ENCODE assay signal across 18 cellular contexts in genomic region chr5:117652001-117652639, GRCh38.
DNase-seq lines count a peak whose midpoint lies in the region; ATAC-seq, FAIRE-seq and TF ChIP-seq lines count a peak whose summit lies in the region.
"Had no signal": no experiment of that assay in that cellular context is flagged by ENCODE, and none has a peak within 500 bp of the region (broad histone marks: within the 10 kb centered on the region; RNA-seq: fewer than 3 reads in every experiment).

No MANE protein-coding gene starts in this region.

- H3K4me1 Mint-ChIP-seq in brain (peaks cover 24% of the 10 kb centered on the region), nephron (peaks cover 36% of the 10 kb centered on the region)
- H3K4me1 Mint-ChIP-seq: IgD-negative memory B cell had no signal

- TF ChIP-seq CTCF in IMR-90 (conservative IDR thresholded peaks at IDR 0.05; ENCODE audit: low read depth, low read length) (no peak), brain (conservative IDR thresholded peaks at IDR 0.05) (no peak), nephron (IDR thresholded peaks at IDR 0.05; ENCODE audit: unreplicated experiment in 3 of 3) (no peak)

- DNase-seq in DMS 273 (lab: John Stamatoyannopoulos, UW; ENCODE audit: unreplicated experiment) = peak; percentile 33
- no peak for DNase-seq in DMS 273 treated with DMSO at 0.1 percent for 48 hours (lab: John Stamatoyannopoulos, UW)
- DNase-seq in IMR-90 = peak; percentile 24
- DNase-seq in H54 (ENCODE audit: insufficient read length, low spot score) = no peak
- DNase-seq in AG20443 (ENCODE audit: low spot score) = no peak
- DNase-seq: NCI-H1417 treated with DMSO at 0.1 percent for 48 hours; NCI-H2081 treated with DMSO at 0.1 percent for 48 hours; NCI-H2227 treated with DMSO at 0.1 percent for 48 hours; NCI-H526 treated with DMSO at 0.1 percent for 48 hours; NK-92 treated with Interleukin-12 subunit alpha and Interleukin-12 subunit beta, amount 100 ng/mL, for 24 hours; PC-3 had no signal

- FAIRE-seq in H54 (lab: Jason Lieb, UNC) = no peak

- no peak for TF ChIP-seq POLR2A in IMR-90 (IDR thresholded peaks at IDR 0.05; ENCODE audit: low read depth, low read length)
- no peak for TF ChIP-seq POLR2A in H54 (IDR thresholded peaks at IDR 0.05; ENCODE audit: low read depth, low read length)

- H3K36me3 Mint-ChIP-seq in brain = no peaks in the 10 kb centered on the region
- no peaks in the 10 kb centered on the region for H3K36me3 Mint-ChIP-seq in nephron (ENCODE audit: low read depth)
- H3K36me3 Mint-ChIP-seq: IgD-negative memory B cell had no signal

- no peak overlapping the region for H2BK5ac ChIP-seq in IMR-90 (ENCODE audit: low read depth, low read length, poor library complexity, severe bottlenecking)

- no peaks in the 10 kb centered on the region for H3K9me1 ChIP-seq in IMR-90 (ENCODE audit: insufficient read depth, low read length)

- no peaks in the 10 kb centered on the region for H3K36me3 ChIP-seq in IMR-90 (ENCODE audit: control insufficient read depth, insufficient read depth, low read length)
- H3K36me3 ChIP-seq: BLaER1 treated with 17β-estradiol and CSF1 and Interleukin-3, amounts not matched to agents 10 nM and 100 nM had no signal

- H2BK120ac ChIP-seq in IMR-90 (ENCODE audit: low read depth, low read length) = no peak overlapping the region

- H3K56ac ChIP-seq in IMR-90 (ENCODE audit: extremely low read depth, insufficient read depth, low read length) = no peak overlapping the region

- in situ Hi-C loops in IMR-90 (cut with MboI; ENCODE audit: low sequenced_read_pairs) = no loop called here

- no peak overlapping the region for H2AK9ac ChIP-seq in IMR-90 (replicated peaks; ENCODE audit: low read depth, low read length, poor library complexity)

- H3K9ac ChIP-seq in IMR-90 (ENCODE audit: low read depth, low read length) = no peak overlapping the region
- H3K9ac ChIP-seq: BLaER1 treated with 17β-estradiol and CSF1 and Interleukin-3, amounts not matched to agents 10 nM and 100 nM had no signal

- no peak overlapping the region for H2BK20ac ChIP-seq in IMR-90 (ENCODE audit: low read depth, low read length)

- CTCF ChIA-PET in IMR-90 (lab: Yijun Ruan, JAX) = no interaction called here

- no peaks in the 10 kb centered on the region for H3K27me3 Mint-ChIP-seq in brain
- no peaks in the 10 kb centered on the region for H3K27me3 Mint-ChIP-seq in nephron (ENCODE audit: low read depth)
- H3K27me3 Mint-ChIP-seq: IgD-negative memory B cell had no signal

- dilution Hi-C loops in IMR-90 (cut with HindIII; ENCODE audit: low sequenced_read_pairs, unreplicated experiment) = no loop called here

- H3K18ac ChIP-seq in IMR-90 (ENCODE audit: low read depth, low read length) = no peak overlapping the region; the same call in 1 of the 2 replicates

- no peak overlapping the region for H3K14ac ChIP-seq in IMR-90 (replicated peaks; ENCODE audit: low read depth, low read length)

- H4K5ac ChIP-seq in IMR-90 (ENCODE audit: low read depth, low read length) = peak overlapping the region; percentile 63; the same call in 1 of the 2 replicates

- 0% methylated on average over 1 of the region's 3 CpGs; no CpG with 5 or more reads in 1 of the 2 experiments for WGBS in IMR-90 (ENCODE audit: extremely low coverage in 2 of 2, insufficient read length in 1 of 2), 2 experiments

- POLR2A ChIA-PET in IMR-90 (lab: Charles Lee; ENCODE audit: unreplicated experiment) = no interaction called here

- no peaks in the 10 kb centered on the region for H3K27me3 ChIP-seq in IMR-90 (ENCODE audit: control insufficient read depth, insufficient read depth, low read length)
- H3K27me3 ChIP-seq: BLaER1 treated with 17β-estradiol and CSF1 and Interleukin-3, amounts not matched to agents 10 nM and 100 nM had no signal

- no peaks in the 10 kb centered on the region for H3K9me3 ChIP-seq in IMR-90 (ENCODE audit: control insufficient read depth, insufficient read depth, low read length)
- H3K9me3 ChIP-seq: BLaER1 treated with 17β-estradiol and CSF1 and Interleukin-3, amounts not matched to agents 10 nM and 100 nM had no signal

- peaks cover 0 to 3% (median 0%) of the 10 kb centered on the region in 5 experiments for H3K9me3 Mint-ChIP-seq in brain
- peaks cover 4% of the 10 kb centered on the region for H3K9me3 Mint-ChIP-seq in nephron

- H4K20me1 ChIP-seq in IMR-90 (ENCODE audit: insufficient read depth, low read length) = no peaks in the 10 kb centered on the region
- H4K20me1 ChIP-seq: BLaER1 treated with 17β-estradiol and CSF1 and Interleukin-3, amounts not matched to agents 10 nM and 100 nM had no signal

- no TSS peak for BruUV-seq in IMR-90 (replicated peaks; lab: Mats Ljungman, UMichigan)

- no peak overlapping the region for H2AK5ac ChIP-seq in IMR-90 (ENCODE audit: low read depth, low read length)

- no peak overlapping the region for H4K8ac ChIP-seq in IMR-90 (ENCODE audit: low read depth in 2 of 2, low read length in 2 of 2)

- H2BK15ac ChIP-seq in IMR-90 (ENCODE audit: low read depth, low read length) = no peak overlapping the region

- intact Hi-C loops in IMR-90 (cut with micrococcal nuclease) = no loop called here

- H3K4ac ChIP-seq in IMR-90 (ENCODE audit: low read depth, low read length) = no peak overlapping the region

- no peaks in the 10 kb centered on the region for H3K79me1 ChIP-seq in IMR-90 (ENCODE audit: low read depth in 1 of 2, low read length in 2 of 2)

- peak overlapping the region; percentile 15; the same call in 1 of the 2 replicates for H3K4me2 ChIP-seq in IMR-90 (ENCODE audit: low read depth, low read length)
- H3K4me2 ChIP-seq: BLaER1 treated with 17β-estradiol and CSF1 and Interleukin-3, amounts not matched to agents 10 nM and 100 nM had no signal

- no peak for TF ChIP-seq RAD21 in IMR-90 (IDR thresholded peaks at IDR 0.05; ENCODE audit: low read length)

- no peaks in the 10 kb centered on the region for H3K4me1 ChIP-seq in IMR-90 (ENCODE audit: control insufficient read depth, insufficient read depth, low read length)
- H3K4me1 ChIP-seq: BLaER1 treated with 17β-estradiol and CSF1 and Interleukin-3, amounts not matched to agents 10 nM and 100 nM had no signal

- no peak overlapping the region for H3K23ac ChIP-seq in IMR-90 (ENCODE audit: low read depth, low read length)

- H3K27ac Mint-ChIP-seq in brain (peak overlapping the region in 3 of 5 experiments; percentile 70 to 78 (median 72)), nephron (peak overlapping the region; percentile 50 to 85 (median 69))
- H3K27ac Mint-ChIP-seq: IgD-negative memory B cell had no signal

- peak overlapping the region in 1 of 5 experiments; percentile 9 for H3K4me3 Mint-ChIP-seq in brain
- peak overlapping the region in 1 of 3 experiments; percentile 11 for H3K4me3 Mint-ChIP-seq in nephron
- H3K4me3 Mint-ChIP-seq: IgD-negative memory B cell had no signal

- no peak overlapping the region for H4K91ac ChIP-seq in IMR-90 (ENCODE audit: insufficient read depth, low read depth, low read length)

- no peak overlapping the region for H3K27ac ChIP-seq in IMR-90 (ENCODE audit: insufficient read depth, low read length)
- H3K27ac ChIP-seq: 22Rv1; BLaER1 treated with 17β-estradiol and CSF1 and Interleukin-3, amounts not matched to agents 10 nM and 100 nM had no signal

- H2AFZ ChIP-seq in IMR-90 (replicated peaks; ENCODE audit: low read length, poor library complexity) = no peak overlapping the region

- no peak overlapping the region for H3K4me3 ChIP-seq in IMR-90 (ENCODE audit: insufficient read depth, low read depth, low read length)
- H3K4me3 ChIP-seq: BLaER1 treated with 17β-estradiol and CSF1 and Interleukin-3, amounts not matched to agents 10 nM and 100 nM had no signal

- no peak; the same call in 1 of the 2 replicates for ATAC-seq in IMR-90 (ENCODE audit: low read depth)
- no peak for ATAC-seq in GM19452 (IDR thresholded peaks at IDR 0.05; ENCODE audit: unreplicated experiment)
- ATAC-seq: HCT116, PC-3 had no signal

TF ChIP-seq in IMR-90, 13 proteins besides CTCF, POLR2A, EP300 and RAD21:
- TF ChIP-seq BHLHE40 (IDR thresholded peaks at IDR 0.05; ENCODE audit: low read depth, low read length) (no peak), CHD1 (IDR thresholded peaks at IDR 0.05; ENCODE audit: low read depth, low read length) (no peak), NFE2L2 (IDR thresholded peaks at IDR 0.05; ENCODE audit: low read depth, low read length) (no peak), MAZ (IDR thresholded peaks at IDR 0.05; ENCODE audit: borderline replicate concordance, low read depth, low read length) (no peak), FOS (IDR thresholded peaks at IDR 0.05; ENCODE audit: low read depth, low read length) (no peak), SMC3 (IDR thresholded peaks at IDR 0.05; ENCODE audit: low read depth, low read length) (no peak), USF2 (IDR thresholded peaks at IDR 0.05; ENCODE audit: low read depth, low read length) (no peak)

Comparison
In these comparisons a context has a peak if more than half of its experiments do, and no peak if none do; other contexts are left out.
1. DNase-seq: peak in DMS 273 (single experiment) and IMR-90 (single experiment); none in DMS 273 treated with DMSO at 0.1 percent for 48 hours (single experiment), H54 (single experiment) and AG20443 (single experiment).